8 cellular contexts compared by ENCODE assay signal in genomic region chr20:51767867-51768758, GRCh38. TPM values are rescaled to one million over a fixed set of nuclear protein-coding genes. Genes with fewer than 3 reads are reported as not detected.
DNase-seq lines count a peak whose midpoint lies in the region; ATAC-seq and TF ChIP-seq lines count a peak whose summit lies in the region.

Gene ATP9A, minus strand, starts transcription at chr20:51768390. Its CDS starts 21 bp downstream, at chr20:51768369.

- TF ChIP-seq CTCF in endothelial cell (IDR thresholded peaks at IDR 0.05; ENCODE audit: unreplicated experiment): peak; percentile 21

- H2BK5ac ChIP-seq in mesendoderm (ENCODE audit: low read length): no peak within 1 kb of the TSS

- DNase-seq in RPMI8226 (peak; percentile 5), endothelial cell (ENCODE audit: low spot score) (peak; percentile 38), mesendoderm (peak; percentile 30), SW 1271 (lab: John Stamatoyannopoulos, UW) (no peak)

- peak within 1 kb of the TSS; percentile 98 for H4K8ac ChIP-seq in mesendoderm (ENCODE audit: low read depth, low read length)

- H3K27me3 Mint-ChIP-seq in endothelial cell (ENCODE audit: unreplicated experiment): peaks cover 7% of the 10 kb centered on the region

- H3K79me2 ChIP-seq in mesendoderm (ENCODE audit: control insufficient read depth, insufficient read depth, low read length): no peaks in the 10 kb centered on the region

- no CpG with 5 or more reads among the region's 131 CpGs for WGBS in mesendoderm (ENCODE audit: extremely low coverage, insufficient coverage, low lambda C conversion rate)
- WGBS in thymus: 2% methylated on average over 131 of the region's 131 CpGs

- H3K27ac ChIP-seq in mesendoderm (ENCODE audit: low read depth, low read length) (no peak within 1 kb of the TSS), thymus (ENCODE audit: low read depth) (peak within 1 kb of the TSS; percentile 42)

- H3K9me3 ChIP-seq in thymus (ENCODE audit: control insufficient read depth): no peaks in the 10 kb centered on the region

- peak within 1 kb of the TSS; percentile 71 for H3K27ac Mint-ChIP-seq in endothelial cell (ENCODE audit: unreplicated experiment)

- no peak within 1 kb of the TSS for H2AK5ac ChIP-seq in mesendoderm (ENCODE audit: low read length)

- H3K4me3 ChIP-seq in GM08714 (ENCODE audit: low read length): peak within 1 kb of the TSS; percentile 22; the same call in 1 of the 2 replicates
- peak within 1 kb of the TSS; percentile 37 for H3K4me3 ChIP-seq in mesendoderm (ENCODE audit: low read length)
- peak within 1 kb of the TSS; percentile 34 for H3K4me3 ChIP-seq in thymus (ENCODE audit: low read length)

- H3K27me3 ChIP-seq in mesendoderm (ENCODE audit: insufficient read depth, low read length, poor library complexity): no peaks in the 10 kb centered on the region
- H3K27me3 ChIP-seq in thymus (ENCODE audit: control insufficient read depth, insufficient read depth): peaks cover 29% of the 10 kb centered on the region

- no peaks in the 10 kb centered on the region for H3K36me3 ChIP-seq in mesendoderm (ENCODE audit: control insufficient read depth, insufficient read depth, low read length)
- no peaks in the 10 kb centered on the region for H3K36me3 ChIP-seq in thymus (ENCODE audit: control insufficient read depth, insufficient read depth)

- H3K4me1 ChIP-seq in mesendoderm (ENCODE audit: control insufficient read depth, low read depth, low read length) (no peaks in the 10 kb centered on the region), thymus (ENCODE audit: control insufficient read depth, insufficient read depth, low read length) (no peaks in the 10 kb centered on the region)

- peaks cover 12% of the 10 kb centered on the region for H3K4me1 Mint-ChIP-seq in endothelial cell (ENCODE audit: unreplicated experiment)

- peak within 1 kb of the TSS; percentile 47 for H2BK120ac ChIP-seq in mesendoderm (ENCODE audit: low read depth, low read length)

- peak within 1 kb of the TSS; percentile 64 for H3K9ac ChIP-seq in mesendoderm (ENCODE audit: low read length)

- no peak for ATAC-seq in HG02678 (IDR thresholded peaks at IDR 0.05; ENCODE audit: unreplicated experiment)
- ATAC-seq in HG03135 (IDR thresholded peaks at IDR 0.05; ENCODE audit: unreplicated experiment): no peak

- peak within 1 kb of the TSS; percentile 93 for H3K4me3 Mint-ChIP-seq in endothelial cell (ENCODE audit: unreplicated experiment)

- H3K36me3 Mint-ChIP-seq in endothelial cell (ENCODE audit: low read depth, unreplicated experiment): peaks cover 7% of the 10 kb centered on the region

- H3K23ac ChIP-seq in mesendoderm (ENCODE audit: low read length): no peak within 1 kb of the TSS

- H3K56ac ChIP-seq in mesendoderm (ENCODE audit: low read length): peak within 1 kb of the TSS; percentile 79

- H2BK15ac ChIP-seq in mesendoderm (replicated peaks; ENCODE audit: low read depth): no peak within 1 kb of the TSS

- H3K4ac ChIP-seq in mesendoderm (ENCODE audit: low read depth, low read length): peak within 1 kb of the TSS; percentile 97

- peak within 1 kb of the TSS; percentile 38 for H3K4me2 ChIP-seq in mesendoderm (ENCODE audit: low read length)

- H3K79me1 ChIP-seq in mesendoderm (ENCODE audit: low read length): no peaks in the 10 kb centered on the region

- peak within 1 kb of the TSS; percentile 89 for H3K18ac ChIP-seq in mesendoderm (ENCODE audit: low read length)

- H3K9me3 Mint-ChIP-seq in endothelial cell (ENCODE audit: unreplicated experiment): peaks cover 4% of the 10 kb centered on the region

- H4K5ac ChIP-seq in mesendoderm (ENCODE audit: low read length): no peak within 1 kb of the TSS

RNA-seq across cellular contexts. Expression of gene ATP9A, which starts in this region (rescaled TPM):
- total RNA-seq in endothelial cell (ENCODE audit: unreplicated experiment): 30.6 TPM
- polyA plus RNA-seq in mesendoderm (2013, experiment 1 of 2): 2.2 TPM
- 2.3 TPM for polyA plus RNA-seq in mesendoderm (2013, experiment 2 of 2)
- 4.7 TPM for polyA plus RNA-seq in thymus

Comparison
In these comparisons a context has a peak if more than half of its experiments do, and no peak if none do; other contexts are left out.
1. DNase-seq: peak in RPMI8226 (single experiment), endothelial cell (single experiment) and mesendoderm (single experiment); none in SW 1271 (0 of 2).
2. Peak in every context shown above with its lines, with median percentiles within 50 percentile points of each other: H3K4me3 ChIP-seq.